21 cellular contexts compared by ENCODE assay signal in the genomic region with DNA sequence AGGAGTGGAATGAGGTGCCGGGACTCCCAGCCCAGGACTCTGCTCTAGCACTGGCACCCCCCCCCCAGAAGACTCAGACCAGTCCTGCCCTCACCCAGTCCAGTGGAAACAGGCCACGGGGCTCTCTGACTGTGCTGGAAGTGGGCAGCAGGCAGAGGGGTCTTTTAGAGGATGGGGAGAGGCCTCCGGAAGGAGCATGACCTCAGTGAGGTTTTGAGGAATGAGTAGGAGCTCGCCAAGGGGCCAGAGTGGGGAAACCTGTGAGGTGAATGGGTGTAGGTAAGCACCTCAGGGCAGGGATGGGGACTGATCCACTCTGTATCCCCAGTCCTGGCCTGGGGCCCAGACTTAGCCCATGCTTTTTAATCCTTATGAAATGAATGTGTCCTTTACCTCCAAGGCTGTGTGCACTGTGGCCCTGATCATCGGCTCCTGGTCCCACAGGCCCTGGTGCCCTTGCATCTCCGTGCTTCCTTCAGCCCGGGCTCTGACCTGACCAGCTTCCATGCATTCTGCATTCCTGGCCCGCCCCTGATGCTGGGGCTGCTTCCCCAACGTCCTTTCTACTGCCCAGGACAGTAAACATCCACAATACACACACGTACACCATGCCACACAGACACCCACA. TPM values are rescaled to one million over a fixed set of nuclear protein-coding genes. Genes with fewer than 3 reads are reported as not detected.
DNase-seq lines count a peak whose midpoint lies in the region; ATAC-seq, FAIRE-seq and TF ChIP-seq lines count a peak whose summit lies in the region.
"Had no signal": no experiment of that assay in that cellular context is flagged by ENCODE, and none has a peak within 500 bp of the region (broad histone marks: within the 10 kb centered on the region; RNA-seq: fewer than 3 reads in every experiment).

No MANE protein-coding gene starts in this region.

- no peak overlapping the region for H4K91ac ChIP-seq in mesenchymal stem cell (ENCODE audit: low read length)

- no peak overlapping the region for H2BK5ac ChIP-seq in mesenchymal stem cell (ENCODE audit: low read depth, low read length, poor library complexity, severe bottlenecking)

- in situ Hi-C loops in ACHN (cut with HindIII; ENCODE audit: low pct_ligation_motif_present, low pct_unique_long_range_greater_than_20kb, low sequenced_read_pairs), result no loop called here

- H3K4me1 ChIP-seq in mesenchymal stem cell (ENCODE audit: control insufficient read depth, insufficient read depth, low read depth, low read length), result peaks cover 2% of the 10 kb centered on the region
- H3K4me1 ChIP-seq: A549 had no signal

- DNase-seq in activated CD8-positive, alpha-beta memory T cell treated with anti-CD3 and anti-CD28 coated beads, Interleukin-2, amount 50 U/mL, for 48 hours, result peak; percentile 29
- DNase-seq in activated CD8-positive, alpha-beta memory T cell treated with anti-CD3 and anti-CD28 coated beads, Interleukin-2, amount 50 U/mL, for 4 hours, result no peak
- no peak for DNase-seq in WTC11 (ENCODE audit: low spot score)
- DNase-seq in mesenchymal stem cell, result no peak
- DNase-seq in type B pancreatic cell (ENCODE audit: extremely low spot score, unreplicated experiment), result peak; percentile 39
- no peak for DNase-seq in ACHN
- DNase-seq in GM19239 (ENCODE audit: insufficient read length, low spot score), result no peak
- DNase-seq: C1 segment of cervical spinal cord, DMS 273 treated with DMSO at 0.1 percent for 48 hours, GDM1, H7, Kasumi-1, NCI-H1105, NCI-H1694 treated with DMSO at 0.1 percent for 48 hours, NCI-H226, NCI-H524 treated with DMSO at 0.1 percent for 48 hours, Right ventricle myocardium superior had no signal

- no peak overlapping the region for H3K9ac ChIP-seq in mesenchymal stem cell (ENCODE audit: low read length)

- H2BK120ac ChIP-seq in mesenchymal stem cell (ENCODE audit: low read depth, low read length), result no peak overlapping the region

- no peak for FAIRE-seq in GM19239 (lab: Jason Lieb, UNC)
- FAIRE-seq: A549, GM12878 had no signal

- H3K23ac ChIP-seq in mesenchymal stem cell (ENCODE audit: low read length in 2 of 2), result no peak overlapping the region

- peak overlapping the region; percentile 27 for H4K8ac ChIP-seq in mesenchymal stem cell (ENCODE audit: low read length)

- H3K27ac Mint-ChIP-seq in WTC11, result peak overlapping the region; percentile 0; the same call in 1 of the 2 replicates
- H3K27ac Mint-ChIP-seq in type B pancreatic cell, result no peak overlapping the region

- H2AK5ac ChIP-seq in mesenchymal stem cell (ENCODE audit: low read length, severe bottlenecking), result no peak overlapping the region

- H3K27ac ChIP-seq in mesenchymal stem cell (ENCODE audit: low read length, poor library complexity, severe bottlenecking), result no peak overlapping the region
- H3K27ac ChIP-seq: A549 had no signal

- H3K4ac ChIP-seq in mesenchymal stem cell (ENCODE audit: low read depth in 1 of 2, low read length in 2 of 2), result no peak overlapping the region

- H3K27me3 ChIP-seq in mesenchymal stem cell (ENCODE audit: control insufficient read depth in 1 of 2, insufficient read depth in 1 of 2, low read length in 2 of 2), result peaks cover 13 to 45% of the 10 kb centered on the region in 2 experiments

- POLR2A ChIA-PET in WTC11 (lab: Charles Lee), result no interaction called here

- ATAC-seq in WTC11, result no peak
- no peak for ATAC-seq in GM18505 (IDR thresholded peaks at IDR 0.05; ENCODE audit: unreplicated experiment)
- ATAC-seq: A549, GM12878, Panc1 had no signal

- no peaks in the 10 kb centered on the region for H3K79me1 ChIP-seq in mesenchymal stem cell (replicated peaks; ENCODE audit: low read length, poor library complexity, severe bottlenecking)

- H3K4me1 Mint-ChIP-seq in WTC11 (peaks cover 42% of the 10 kb centered on the region), type B pancreatic cell (ENCODE audit: unreplicated experiment) (peaks cover 5% of the 10 kb centered on the region)

- H3K9me3 ChIP-seq in mesenchymal stem cell (ENCODE audit: control insufficient read depth, low read length), result no peaks in the 10 kb centered on the region
- H3K9me3 ChIP-seq: A549 had no signal

- H2AFZ ChIP-seq in mesenchymal stem cell (ENCODE audit: low read depth, low read length), result no peak overlapping the region

- H2BK12ac ChIP-seq in mesenchymal stem cell (ENCODE audit: low read length in 2 of 2), result no peak overlapping the region

- TF ChIP-seq CTCF in WTC11 (IDR thresholded peaks at IDR 0.05), result no peak
- no peak for TF ChIP-seq CTCF in type B pancreatic cell (conservative IDR thresholded peaks at IDR 0.05)

- H3K36me3 Mint-ChIP-seq in WTC11, result no peaks in the 10 kb centered on the region
- no peaks in the 10 kb centered on the region for H3K36me3 Mint-ChIP-seq in type B pancreatic cell

- no peaks in the 10 kb centered on the region for H3K36me3 ChIP-seq in mesenchymal stem cell (ENCODE audit: control insufficient read depth in 1 of 2, insufficient read depth in 2 of 2, low read depth in 1 of 2, low read length in 2 of 2)

- CTCF ChIA-PET in WTC11 (lab: Charles Lee), result no interaction called here

- no peak overlapping the region for H3K4me3 ChIP-seq in mesenchymal stem cell (ENCODE audit: insufficient read depth in 1 of 2, low read depth in 1 of 2, low read length in 2 of 2)
- H3K4me3 ChIP-seq: A549, GM12878 had no signal

- no peak for TF ChIP-seq POLR2A in GM18505 (IDR thresholded peaks at IDR 0.05; ENCODE audit: borderline replicate concordance, extremely low read depth, insufficient read depth, insufficient read length)

- H3K14ac ChIP-seq in mesenchymal stem cell (ENCODE audit: low read length in 2 of 2), result peak overlapping the region in 1 of 2 experiments; percentile 3

- H2BK15ac ChIP-seq in mesenchymal stem cell (ENCODE audit: low read depth, poor library complexity, severe bottlenecking), result no peak overlapping the region

- H3K4me2 ChIP-seq in mesenchymal stem cell (ENCODE audit: low read length, poor library complexity, severe bottlenecking), result no peak overlapping the region
- H3K4me2 ChIP-seq: A549 had no signal

- H3K27me3 Mint-ChIP-seq in WTC11 (ENCODE audit: low read depth) (peaks cover 7% of the 10 kb centered on the region; the same call in 1 of the 2 replicates), type B pancreatic cell (peaks cover 13% of the 10 kb centered on the region)

- H3K4me3 Mint-ChIP-seq in WTC11 (no peak overlapping the region), type B pancreatic cell (no peak overlapping the region)

- H3K9me3 Mint-ChIP-seq in WTC11 (no peaks in the 10 kb centered on the region; the same call in 1 of the 2 replicates), type B pancreatic cell (no peaks in the 10 kb centered on the region)

- no peak overlapping the region for H3K18ac ChIP-seq in mesenchymal stem cell (ENCODE audit: low read depth in 1 of 2, low read length in 2 of 2)

- 69% methylated on average over 9 of the region's 10 CpGs for WGBS in mesenchymal stem cell

TF ChIP-seq in WTC11, 78 proteins besides CTCF, POLR2A, EP300 and RAD21:
- TF ChIP-seq JUN (CRISPR knock-in tag; IDR thresholded peaks at IDR 0.05) (no peak), SMAD4 (CRISPR knock-in tag; IDR thresholded peaks at IDR 0.05) (no peak), NFATC4 (CRISPR knock-in tag; IDR thresholded peaks at IDR 0.05) (no peak), ZNF423 (CRISPR knock-in tag; IDR thresholded peaks at IDR 0.05) (no peak), OVOL2 (CRISPR knock-in tag; IDR thresholded peaks at IDR 0.05; ENCODE audit: borderline replicate concordance) (no peak), SP1 (CRISPR knock-in tag; conservative IDR thresholded peaks at IDR 0.05) (no peak)
- TF ChIP-seq, protein P1, sequence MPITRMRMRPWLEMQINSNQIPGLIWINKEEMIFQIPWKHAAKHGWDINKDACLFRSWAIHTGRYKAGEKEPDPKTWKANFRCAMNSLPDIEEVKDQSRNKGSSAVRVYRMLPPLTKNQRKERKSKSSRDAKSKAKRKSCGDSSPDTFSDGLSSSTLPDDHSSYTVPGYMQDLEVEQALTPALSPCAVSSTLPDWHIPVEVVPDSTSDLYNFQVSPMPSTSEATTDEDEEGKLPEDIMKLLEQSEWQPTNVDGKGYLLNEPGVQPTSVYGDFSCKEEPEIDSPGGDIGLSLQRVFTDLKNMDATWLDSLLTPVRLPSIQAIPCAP (CRISPR knock-in tag; IDR thresholded peaks at IDR 0.05), result no peak
- TF ChIP-seq, protein P2, sequence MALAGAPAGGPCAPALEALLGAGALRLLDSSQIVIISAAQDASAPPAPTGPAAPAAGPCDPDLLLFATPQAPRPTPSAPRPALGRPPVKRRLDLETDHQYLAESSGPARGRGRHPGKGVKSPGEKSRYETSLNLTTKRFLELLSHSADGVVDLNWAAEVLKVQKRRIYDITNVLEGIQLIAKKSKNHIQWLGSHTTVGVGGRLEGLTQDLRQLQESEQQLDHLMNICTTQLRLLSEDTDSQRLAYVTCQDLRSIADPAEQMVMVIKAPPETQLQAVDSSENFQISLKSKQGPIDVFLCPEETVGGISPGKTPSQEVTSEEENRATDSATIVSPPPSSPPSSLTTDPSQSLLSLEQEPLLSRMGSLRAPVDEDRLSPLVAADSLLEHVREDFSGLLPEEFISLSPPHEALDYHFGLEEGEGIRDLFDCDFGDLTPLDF (CRISPR knock-in tag; IDR thresholded peaks at IDR 0.05), result no peak
TF ChIP-seq in WTC11: peak in this region for 0.

RNA-seq across cellular contexts. Expression of a gene that starts 24.4 kb away (rescaled TPM):
- 0.16 TPM in 1 of 3 replicates, not detected in the others for total RNA-seq in WTC11 (2021)
- not detected for polyA plus RNA-seq in mesenchymal stem cell (2013, experiment 1 of 2)
- not detected for polyA plus RNA-seq in mesenchymal stem cell (2013, experiment 2 of 2)
- total RNA-seq in type B pancreatic cell (ENCODE audit: low replicate concordance), result 0.24 TPM in 1 of 2 replicates, not detected in the other
- total RNA-seq: GM12878, H7, Right ventricle myocardium superior had no signal
- polyA plus RNA-seq: A549, GM12878 had no signal

Comparison
In these comparisons a context has a peak if more than half of its experiments do, and no peak if none do; other contexts are left out.
1. DNase-seq: peak in activated CD8-positive, alpha-beta memory T cell treated with anti-CD3 and anti-CD28 coated beads, Interleukin-2, amount 50 U/mL, for 48 hours (single experiment) and type B pancreatic cell (single experiment); none in activated CD8-positive, alpha-beta memory T cell treated with anti-CD3 and anti-CD28 coated beads, Interleukin-2, amount 50 U/mL, for 4 hours (single experiment), WTC11 (single experiment), mesenchymal stem cell (single experiment), ACHN (single experiment) and GM19239 (single experiment).